8 cellular contexts compared by ENCODE assay signal in genomic region chr19:4970558-4971423, GRCh38. TPM values are rescaled to one million over a fixed set of nuclear protein-coding genes. Genes with fewer than 3 reads are reported as not detected.
DNase-seq lines count a peak whose midpoint lies in the region; ATAC-seq lines count a peak whose summit lies in the region.

No MANE protein-coding gene starts in this region.

- peak overlapping the region; percentile 82 for H3K4me3 Mint-ChIP-seq in activated naive CD4-positive, alpha-beta T cell treated with anti-CD3 and anti-CD28 coated beads, Interleukin-2, amount 10 ng/mL, durations not matched to agents 7 days and 5 days
- H3K4me3 Mint-ChIP-seq in activated CD4-positive, alpha-beta memory T cell treated with anti-CD3 and anti-CD28 coated beads, Interleukin-2, amount 10 ng/mL, durations not matched to agents 7 days and 5 days: peak overlapping the region; percentile 86

- no peaks in the 10 kb centered on the region for H3K27me3 Mint-ChIP-seq in activated naive CD4-positive, alpha-beta T cell treated with anti-CD3 and anti-CD28 coated beads, Interleukin-2, amount 10 ng/mL, durations not matched to agents 7 days and 5 days
- no peaks in the 10 kb centered on the region for H3K27me3 Mint-ChIP-seq in activated CD4-positive, alpha-beta memory T cell treated with anti-CD3 and anti-CD28 coated beads, Interleukin-2, amount 10 ng/mL, durations not matched to agents 7 days and 5 days

- H3K9me3 ChIP-seq in right cardiac atrium (ENCODE audit: control insufficient read depth, low read length) (no peaks in the 10 kb centered on the region), skeletal muscle tissue (ENCODE audit: control insufficient read depth in 3 of 3, low read length in 3 of 3) (no peaks in the 10 kb centered on the region)

- H3K9me3 Mint-ChIP-seq in activated naive CD4-positive, alpha-beta T cell treated with anti-CD3 and anti-CD28 coated beads, Interleukin-2, amount 10 ng/mL, durations not matched to agents 7 days and 5 days: no peaks in the 10 kb centered on the region
- H3K9me3 Mint-ChIP-seq in activated CD4-positive, alpha-beta memory T cell treated with anti-CD3 and anti-CD28 coated beads, Interleukin-2, amount 10 ng/mL, durations not matched to agents 7 days and 5 days: no peaks in the 10 kb centered on the region

- peaks cover 20% of the 10 kb centered on the region for H3K36me3 Mint-ChIP-seq in activated naive CD4-positive, alpha-beta T cell treated with anti-CD3 and anti-CD28 coated beads, Interleukin-2, amount 10 ng/mL, durations not matched to agents 7 days and 5 days
- peaks cover 14% of the 10 kb centered on the region for H3K36me3 Mint-ChIP-seq in activated CD4-positive, alpha-beta memory T cell treated with anti-CD3 and anti-CD28 coated beads, Interleukin-2, amount 10 ng/mL, durations not matched to agents 7 days and 5 days (ENCODE audit: low read depth)

- no peaks in the 10 kb centered on the region for H3K27me3 ChIP-seq in right cardiac atrium (ENCODE audit: control insufficient read depth, insufficient read depth)
- no peaks in the 10 kb centered on the region for H3K27me3 ChIP-seq in skeletal muscle tissue (ENCODE audit: control insufficient read depth in 3 of 3, insufficient read depth in 3 of 3, low read length in 3 of 3)

- no peaks in the 10 kb centered on the region for H3K36me3 ChIP-seq in skeletal muscle tissue (ENCODE audit: control insufficient read depth in 3 of 3, insufficient read depth in 3 of 3, low read length in 3 of 3)

- peaks cover 38% of the 10 kb centered on the region for H3K4me1 Mint-ChIP-seq in activated naive CD4-positive, alpha-beta T cell treated with anti-CD3 and anti-CD28 coated beads, Interleukin-2, amount 10 ng/mL, durations not matched to agents 7 days and 5 days
- H3K4me1 Mint-ChIP-seq in activated CD4-positive, alpha-beta memory T cell treated with anti-CD3 and anti-CD28 coated beads, Interleukin-2, amount 10 ng/mL, durations not matched to agents 7 days and 5 days: peaks cover 37% of the 10 kb centered on the region

- peak overlapping the region; percentile 81 for H3K27ac Mint-ChIP-seq in activated naive CD4-positive, alpha-beta T cell treated with anti-CD3 and anti-CD28 coated beads, Interleukin-2, amount 10 ng/mL, durations not matched to agents 7 days and 5 days
- peak overlapping the region; percentile 77 for H3K27ac Mint-ChIP-seq in activated CD4-positive, alpha-beta memory T cell treated with anti-CD3 and anti-CD28 coated beads, Interleukin-2, amount 10 ng/mL, durations not matched to agents 7 days and 5 days

- CTCF ChIA-PET in activated naive CD4-positive, alpha-beta T cell treated with anti-CD3 and anti-CD28 coated beads, Interleukin-2, amount 10 ng/mL, durations not matched to agents 7 days and 5 days (lab: Charles Lee): interaction anchor here (1.2 to 2.3 kb wide), 4 partner anchors 30 to 60 kb away, joined by 3 to 13 read pairs (median 4); no protein-coding TSS in a partner anchor
- CTCF ChIA-PET in activated CD4-positive, alpha-beta memory T cell treated with anti-CD3 and anti-CD28 coated beads, Interleukin-2, amount 10 ng/mL, durations not matched to agents 7 days and 5 days (lab: Charles Lee): interaction anchor here (0.6 to 2.0 kb wide), 3 partner anchors 59 to 63 kb away, joined by 3 to 9 read pairs (median 4); no protein-coding TSS in a partner anchor

- H3K9ac ChIP-seq in skeletal muscle tissue (ENCODE audit: low read depth in 1 of 3, low read length in 3 of 3): peak overlapping the region; percentile 70 to 82 (median 71)

- POLR2A ChIA-PET in activated CD4-positive, alpha-beta memory T cell treated with anti-CD3 and anti-CD28 coated beads, Interleukin-2, amount 10 ng/mL, durations not matched to agents 7 days and 5 days (lab: Charles Lee): interaction anchor here (1.1 to 5.7 kb wide), 4 partner anchors 10 to 179 kb away, joined by 3 to 65 read pairs (median 3); partner anchors contain the start of gene FEM1A

- H3K4me1 ChIP-seq in right cardiac atrium (ENCODE audit: control insufficient read depth, insufficient read depth, low read length): peaks cover 14% of the 10 kb centered on the region
- H3K4me1 ChIP-seq in skeletal muscle tissue (ENCODE audit: control insufficient read depth in 3 of 3, insufficient read depth in 3 of 3, low read length in 3 of 3): peaks cover 34 to 51% (median 48%) of the 10 kb centered on the region in 3 donors

- H3K27ac ChIP-seq in right cardiac atrium (ENCODE audit: low read length): peak overlapping the region; percentile 63
- peak overlapping the region; percentile 58 for H3K27ac ChIP-seq in skeletal muscle tissue (ENCODE audit: low read depth, low read length)

- intact Hi-C loops in right cardiac atrium (cut with DNase I): no loop called here

- H3K4me3 ChIP-seq in right cardiac atrium (ENCODE audit: low read length) (peak overlapping the region; percentile 89), skeletal muscle tissue (ENCODE audit: low read length in 3 of 3) (peak overlapping the region; percentile 73 to 77 (median 74))

- WGBS in right cardiac atrium: 13% methylated on average over 31 of the region's 31 CpGs

- DNase-seq in activated naive CD4-positive, alpha-beta T cell treated with anti-CD3 and anti-CD28 coated beads, Interleukin-2, amount 10 ng/mL, durations not matched to agents 7 days and 5 days: peak; percentile 32
- no peak for DNase-seq in activated naive CD4-positive, alpha-beta T cell treated with anti-CD3 and anti-CD28 coated beads, Interleukin-2, amount 50 U/mL, for 16 hours
- peak; percentile 23 for DNase-seq in activated CD4-positive, alpha-beta memory T cell treated with anti-CD3 and anti-CD28 coated beads, Interleukin-2, amount 10 ng/mL, durations not matched to agents 7 days and 5 days
- DNase-seq in right cardiac atrium: peak in 2 of 3 donors; percentile 74 to 75
- no peak for DNase-seq in NCI-H1092 (lab: John Stamatoyannopoulos, UW)
- no peak for DNase-seq in glomerular visceral epithelial cell (ENCODE audit: extremely low spot score)

- no peak for ATAC-seq in right cardiac atrium
- no peak for ATAC-seq in GM19452 (IDR thresholded peaks at IDR 0.05; ENCODE audit: unreplicated experiment)

RNA-seq across cellular contexts. Expression of gene KDM4B, which starts 1.9 kb away (rescaled TPM):
- total RNA-seq in activated CD4-positive, alpha-beta memory T cell treated with anti-CD3 and anti-CD28 coated beads, Interleukin-2, amount 10 ng/mL, durations not matched to agents 7 days and 5 days: 10 to 100 TPM; 46.3 to 50.9 TPM
- total RNA-seq in right cardiac atrium (10 to 100 TPM; 23.9 to 37.5 (median 30.8) TPM), skeletal muscle tissue (11.5 TPM)
- polyA plus RNA-seq in right cardiac atrium: 18.8 TPM

Comparison
In these comparisons a context has a peak if more than half of its experiments do, and no peak if none do; other contexts are left out.
1. DNase-seq: peak in activated naive CD4-positive, alpha-beta T cell treated with anti-CD3 and anti-CD28 coated beads, Interleukin-2, amount 10 ng/mL, durations not matched to agents 7 days and 5 days (single experiment), activated CD4-positive, alpha-beta memory T cell treated with anti-CD3 and anti-CD28 coated beads, Interleukin-2, amount 10 ng/mL, durations not matched to agents 7 days and 5 days (single experiment) and right cardiac atrium (2 of 3); none in activated naive CD4-positive, alpha-beta T cell treated with anti-CD3 and anti-CD28 coated beads, Interleukin-2, amount 50 U/mL, for 16 hours (single experiment), NCI-H1092 (single experiment) and glomerular visceral epithelial cell (single experiment).